In the genomic region with DNA sequence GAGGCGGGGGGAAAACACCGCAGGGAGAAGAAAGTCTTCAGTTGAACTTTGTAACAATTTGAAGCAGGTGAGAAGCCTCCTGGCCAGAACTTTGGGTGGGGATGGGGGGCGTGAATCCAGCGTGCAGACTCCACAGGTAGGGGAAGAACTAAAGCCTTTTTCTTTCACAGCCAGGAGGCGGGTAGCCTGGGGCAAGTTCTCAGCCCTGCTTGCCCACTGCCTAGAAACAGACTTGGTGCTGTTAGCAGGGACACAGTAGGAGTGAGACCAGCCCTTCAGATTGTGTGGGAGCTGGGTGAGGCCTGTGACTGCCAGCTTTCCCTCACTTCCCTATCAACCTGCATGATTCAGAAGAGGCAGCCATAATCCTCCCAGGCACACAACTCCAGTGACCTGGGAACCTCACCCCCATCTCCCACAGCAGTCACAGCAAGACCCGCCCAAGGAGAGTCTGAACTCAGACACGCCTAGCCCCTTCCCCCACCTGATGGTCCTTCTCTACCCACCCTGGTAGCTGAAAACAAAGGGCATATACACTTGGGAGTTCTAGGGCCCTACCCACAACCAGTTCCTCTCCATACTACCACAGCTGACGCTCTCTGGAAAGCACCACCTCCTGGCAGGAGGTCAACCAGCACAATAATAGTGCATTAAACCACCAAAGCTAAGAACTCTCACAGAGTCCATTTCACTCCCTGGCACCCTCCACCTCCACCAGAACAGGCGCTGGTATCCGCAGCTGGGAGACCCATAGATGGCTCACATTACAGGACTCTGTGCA, we compare ENCODE assay signal across 18 cellular contexts.
DNase-seq lines count a peak whose midpoint lies in the region; ATAC-seq and TF ChIP-seq lines count a peak whose summit lies in the region.
"Had no signal": no experiment of that assay in that cellular context is flagged by ENCODE, and none has a peak within 500 bp of the region (broad histone marks: within the 10 kb centered on the region; RNA-seq: fewer than 3 reads in every experiment).

No MANE protein-coding gene starts in this region.

- H3K9me3 ChIP-seq in HCT116 (ENCODE audit: control insufficient read depth in 1 of 2, insufficient read depth in 1 of 2, low read depth in 1 of 2, low read length in 2 of 2): no peaks in the 10 kb centered on the region
- no peaks in the 10 kb centered on the region for H3K9me3 ChIP-seq in neuronal stem cell (replicated peaks in 1 of 2; ENCODE audit: control insufficient read depth in 2 of 2, insufficient read depth in 1 of 2, low read depth in 1 of 2, low read length in 2 of 2)

- TF ChIP-seq CTCF in HCT116 (IDR thresholded peaks at IDR 0.05 in 2 of 3, conservative IDR thresholded peaks at IDR 0.05 in 1 of 3; ENCODE audit: borderline replicate concordance in 1 of 3, insufficient read depth in 1 of 3, low read depth in 2 of 3, low read length in 2 of 3) (no peak), progenitor cell of endocrine pancreas (IDR thresholded peaks at IDR 0.05; ENCODE audit: unreplicated experiment) (no peak), CD14-positive monocyte (IDR thresholded peaks at IDR 0.05) (no peak)

- H3K9me3 Mint-ChIP-seq in activated T-helper 1 cell treated with anti-CD3 and anti-CD28 coated beads, Interleukin-12 subunit alpha, Interleukin-12 subunit beta, Interleukin-2, Interleukin-4 antibody, amounts not matched to agents 30 ng/mL and 10 ng/mL and 1 ng/mL, durations not matched to agents 14 hours and 24 hours and 36 hours: no peaks in the 10 kb centered on the region
- H3K9me3 Mint-ChIP-seq in progenitor cell of endocrine pancreas (ENCODE audit: low read depth) (peaks cover 24% of the 10 kb centered on the region), CD14-positive monocyte (peaks cover 4 to 16% (median 7%) of the 10 kb centered on the region in 7 donors)

- H2BK120ac ChIP-seq in neuronal stem cell (ENCODE audit: low read depth, low read length): no peak overlapping the region

- peaks cover under 1% of the 10 kb centered on the region for H3K27me3 Mint-ChIP-seq in activated T-helper 1 cell treated with anti-CD3 and anti-CD28 coated beads, Interleukin-12 subunit alpha, Interleukin-12 subunit beta, Interleukin-2, Interleukin-4 antibody, amounts not matched to agents 30 ng/mL and 10 ng/mL and 1 ng/mL, durations not matched to agents 14 hours and 24 hours and 36 hours (ENCODE audit: insufficient read depth)
- no peaks in the 10 kb centered on the region for H3K27me3 Mint-ChIP-seq in progenitor cell of endocrine pancreas
- peaks cover 1 to 5% (median 3%) of the 10 kb centered on the region in 3 donors for H3K27me3 Mint-ChIP-seq in CD14-positive monocyte (ENCODE audit: low read depth in 3 of 3)

- H4K20me1 ChIP-seq in HCT116 (ENCODE audit: insufficient read depth): no peaks in the 10 kb centered on the region
- H4K20me1 ChIP-seq: BLaER1 had no signal

- H3K4me2 ChIP-seq in HCT116 (ENCODE audit: low read length) (peak overlapping the region; percentile 12; the same call in 1 of the 2 replicates), neuronal stem cell (ENCODE audit: insufficient read depth, low read length, poor library complexity, severe bottlenecking) (no peak overlapping the region)
- H3K4me2 ChIP-seq: BLaER1 had no signal

- no peak overlapping the region for H2BK5ac ChIP-seq in neuronal stem cell (ENCODE audit: low read length)

- no peak overlapping the region for H2AFZ ChIP-seq in HCT116 (ENCODE audit: low read depth, low read length, poor library complexity, severe bottlenecking)
- H2AFZ ChIP-seq in neuronal stem cell (ENCODE audit: low read length): no peak overlapping the region
- H2AFZ ChIP-seq: GM23248 had no signal

- no peak overlapping the region for H2AK5ac ChIP-seq in neuronal stem cell (ENCODE audit: low read depth, low read length)

- BruUV-seq in HCT116 (replicated peaks; lab: Mats Ljungman, UMichigan): no TSS peak

- no peak overlapping the region for H3K4me3 Mint-ChIP-seq in activated T-helper 1 cell treated with anti-CD3 and anti-CD28 coated beads, Interleukin-12 subunit alpha, Interleukin-12 subunit beta, Interleukin-2, Interleukin-4 antibody, amounts not matched to agents 30 ng/mL and 10 ng/mL and 1 ng/mL, durations not matched to agents 14 hours and 24 hours and 36 hours
- H3K4me3 Mint-ChIP-seq in progenitor cell of endocrine pancreas (ENCODE audit: low read depth) (no peak overlapping the region), CD14-positive monocyte (no peak overlapping the region)
- H3K4me3 Mint-ChIP-seq: CD4-positive, CD25-positive, alpha-beta regulatory T cell had no signal

- H3K4me1 ChIP-seq in HCT116 (ENCODE audit: control insufficient read depth in 1 of 2, insufficient read depth in 2 of 2, low read length in 2 of 2) (peaks cover 4 to 29% of the 10 kb centered on the region in 2 experiments), neuronal stem cell (ENCODE audit: control insufficient read depth in 2 of 2, insufficient read depth in 1 of 2, low read depth in 1 of 2, low read length in 2 of 2) (no peaks in the 10 kb centered on the region)
- H3K4me1 ChIP-seq: BLaER1 had no signal

- no peaks in the 10 kb centered on the region for H3K4me1 Mint-ChIP-seq in activated T-helper 1 cell treated with anti-CD3 and anti-CD28 coated beads, Interleukin-12 subunit alpha, Interleukin-12 subunit beta, Interleukin-2, Interleukin-4 antibody, amounts not matched to agents 30 ng/mL and 10 ng/mL and 1 ng/mL, durations not matched to agents 14 hours and 24 hours and 36 hours (ENCODE audit: low read depth)
- H3K4me1 Mint-ChIP-seq in progenitor cell of endocrine pancreas (ENCODE audit: low read depth) (no peaks in the 10 kb centered on the region), CD14-positive monocyte (no peaks in the 10 kb centered on the region)
- H3K4me1 Mint-ChIP-seq: CD4-positive, CD25-positive, alpha-beta regulatory T cell had no signal

- CTCF ChIA-PET in HCT116 (lab: Charles Lee): no interaction called here

- H3K4ac ChIP-seq in neuronal stem cell (ENCODE audit: low read length): no peak overlapping the region

- no peak overlapping the region for H2BK12ac ChIP-seq in neuronal stem cell (ENCODE audit: low read length)

- H3K27me3 ChIP-seq in HCT116 (ENCODE audit: insufficient read depth, low read length) (no peaks in the 10 kb centered on the region), neuronal stem cell (ENCODE audit: control insufficient read depth in 3 of 3, insufficient read depth in 3 of 3, low read depth in 1 of 3, low read length in 3 of 3) (no peaks in the 10 kb centered on the region)
- H3K27me3 ChIP-seq: BLaER1 had no signal

- intact Hi-C loops in HCT116 (cut with micrococcal nuclease): no loop called here
- intact Hi-C loops in activated T-helper 1 cell treated with anti-CD3 and anti-CD28 coated beads, Interleukin-12 subunit alpha, Interleukin-12 subunit beta, Interleukin-2, Interleukin-4 antibody, amounts not matched to agents 30 ng/mL and 10 ng/mL and 1 ng/mL, durations not matched to agents 14 hours and 24 hours and 36 hours (cut with micrococcal nuclease): no loop called here
- intact Hi-C loops in CD14-positive monocyte (cut with micrococcal nuclease): no loop called here

- H2BK15ac ChIP-seq in neuronal stem cell (ENCODE audit: low read length): no peak overlapping the region

- H3K14ac ChIP-seq in neuronal stem cell (ENCODE audit: low read length): no peak overlapping the region

- H3K36me3 ChIP-seq in HCT116 (ENCODE audit: control insufficient read depth in 1 of 2, insufficient read depth in 2 of 2, low read length in 2 of 2) (no peaks in the 10 kb centered on the region), neuronal stem cell (replicated peaks in 1 of 2; ENCODE audit: control insufficient read depth in 2 of 2, insufficient read depth in 2 of 2, low read length in 2 of 2) (no peaks in the 10 kb centered on the region)
- H3K36me3 ChIP-seq: BLaER1 had no signal

- no peak for ATAC-seq in HCT116

- H3K18ac ChIP-seq in neuronal stem cell (ENCODE audit: low read length): no peak overlapping the region

- H3K27ac ChIP-seq in HCT116 (ENCODE audit: low read depth, low read length): no peak overlapping the region
- no peak overlapping the region for H3K27ac ChIP-seq in neuronal stem cell (replicated peaks; ENCODE audit: low read length)
- H3K27ac ChIP-seq: BLaER1, GM23248 had no signal

- TF ChIP-seq RAD21 in HCT116 (IDR thresholded peaks at IDR 0.05; ENCODE audit: low read depth): no peak

- WGBS in neuronal stem cell (ENCODE audit: extremely low coverage in 2 of 2, insufficient read length in 2 of 2, insufficient replicate concordance in 1 of 2), 2 donors: no CpG with 5 or more reads among the region's 10 CpGs

- H3K79me2 ChIP-seq in HCT116 (ENCODE audit: insufficient read depth, low read length): no peaks in the 10 kb centered on the region

- no peak overlapping the region for H3K23ac ChIP-seq in neuronal stem cell (ENCODE audit: low read depth, low read length, poor library complexity)

- POLR2A ChIA-PET in HCT116 (lab: Charles Lee): no interaction called here

- H3K9me2 ChIP-seq in HCT116 (ENCODE audit: insufficient read depth): no peaks in the 10 kb centered on the region

- H4K8ac ChIP-seq in neuronal stem cell (ENCODE audit: low read depth, low read length): peak overlapping the region; percentile 43

- H3K79me1 ChIP-seq in neuronal stem cell (ENCODE audit: low read depth, low read length): no peaks in the 10 kb centered on the region

- peak; percentile 42 for DNase-seq in NCI-H2107 treated with DMSO at 0.1 percent for 48 hours (lab: John Stamatoyannopoulos, UW; ENCODE audit: unreplicated experiment)
- DNase-seq in NCI-H2107 (lab: John Stamatoyannopoulos, UW): no peak
- DNase-seq in HCT116 (ENCODE audit: low read depth, low spot score): no peak
- DNase-seq in NCI-H69 (lab: John Stamatoyannopoulos, UW): peak; percentile 7
- DNase-seq in neuronal stem cell (ENCODE audit: low spot score): no peak
- DNase-seq in activated T-helper 1 cell treated with anti-CD3 and anti-CD28 coated beads, Interleukin-12 subunit alpha, Interleukin-12 subunit beta, Interleukin-2, Interleukin-4 antibody, amounts not matched to agents 30 ng/mL and 10 ng/mL and 1 ng/mL, durations not matched to agents 14 hours and 24 hours and 36 hours (ENCODE audit: low spot score): no peak
- DNase-seq in progenitor cell of endocrine pancreas (ENCODE audit: low spot score, unreplicated experiment): no peak
- no peak for DNase-seq in CD14-positive monocyte (ENCODE audit: low spot score)
- DNase-seq: 8988T; AML-193; CD4-positive, CD25-positive, alpha-beta regulatory T cell; DMS153; DMS79 treated with DMSO at 0.1 percent for 48 hours; EL; GDM1; GM23248; IMR-90 had no signal

- no peak overlapping the region for H3K27ac Mint-ChIP-seq in activated T-helper 1 cell treated with anti-CD3 and anti-CD28 coated beads, Interleukin-12 subunit alpha, Interleukin-12 subunit beta, Interleukin-2, Interleukin-4 antibody, amounts not matched to agents 30 ng/mL and 10 ng/mL and 1 ng/mL, durations not matched to agents 14 hours and 24 hours and 36 hours
- H3K27ac Mint-ChIP-seq in progenitor cell of endocrine pancreas (no peak overlapping the region), CD14-positive monocyte (no peak overlapping the region)

- H3K4me3 ChIP-seq in HCT116 (replicated peaks in 1 of 2; ENCODE audit: low read depth in 1 of 2, low read length in 2 of 2) (no peak overlapping the region), neuronal stem cell (ENCODE audit: low read length in 2 of 2) (no peak overlapping the region)
- H3K4me3 ChIP-seq: BLaER1, GM23248 had no signal

- RAD21 ChIA-PET in HCT116 (lab: Charles Lee; ENCODE audit: low non-redundant PET in 1 of 2, low total read pairs in 2 of 2, uncharacterized antibody in 2 of 2, unreplicated experiment in 2 of 2): no interaction called here

- H3K9ac ChIP-seq in HCT116 (ENCODE audit: low read length): no peak overlapping the region
- no peak overlapping the region for H3K9ac ChIP-seq in neuronal stem cell (ENCODE audit: low read depth, low read length, poor library complexity)
- H3K9ac ChIP-seq: BLaER1, GM23248 had no signal

- H4K91ac ChIP-seq in neuronal stem cell (ENCODE audit: low read depth, low read length, poor library complexity): no peak overlapping the region

- TF ChIP-seq POLR2A in HCT116 (IDR thresholded peaks at IDR 0.05; ENCODE audit: borderline replicate concordance, extremely low read depth, insufficient read depth, insufficient read length): no peak

- no peaks in the 10 kb centered on the region for H3K36me3 Mint-ChIP-seq in activated T-helper 1 cell treated with anti-CD3 and anti-CD28 coated beads, Interleukin-12 subunit alpha, Interleukin-12 subunit beta, Interleukin-2, Interleukin-4 antibody, amounts not matched to agents 30 ng/mL and 10 ng/mL and 1 ng/mL, durations not matched to agents 14 hours and 24 hours and 36 hours (ENCODE audit: low read depth)
- H3K36me3 Mint-ChIP-seq in progenitor cell of endocrine pancreas (ENCODE audit: insufficient read depth): no peaks in the 10 kb centered on the region
- H3K36me3 Mint-ChIP-seq in CD14-positive monocyte: no peaks in the 10 kb centered on the region
- H3K36me3 Mint-ChIP-seq: CD4-positive, CD25-positive, alpha-beta regulatory T cell had no signal

Comparison
In these comparisons a context has a peak if more than half of its experiments do, and no peak if none do; other contexts are left out.
1. DNase-seq: peak in NCI-H2107 treated with DMSO at 0.1 percent for 48 hours (single experiment) and NCI-H69 (single experiment); none in NCI-H2107 (single experiment), HCT116 (single experiment), neuronal stem cell (single experiment), activated T-helper 1 cell treated with anti-CD3 and anti-CD28 coated beads, Interleukin-12 subunit alpha, Interleukin-12 subunit beta, Interleukin-2, Interleukin-4 antibody, amounts not matched to agents 30 ng/mL and 10 ng/mL and 1 ng/mL, durations not matched to agents 14 hours and 24 hours and 36 hours (single experiment), progenitor cell of endocrine pancreas (single experiment) and CD14-positive monocyte (single experiment).